Comparison of ENCODE assay signal across 8 cellular contexts in genomic region chr3:48301814-48302194, GRCh38. TPM values are rescaled to one million over a fixed set of nuclear protein-coding genes. Genes with fewer than 3 reads are reported as not detected.
DNase-seq lines count a peak whose midpoint lies in the region; ATAC-seq and TF ChIP-seq lines count a peak whose summit lies in the region.

No MANE protein-coding gene starts in this region.

- WGBS in mesendoderm (ENCODE audit: extremely low coverage, insufficient coverage, low lambda C conversion rate), result no CpG with 5 or more reads among the region's 11 CpGs
- WGBS in transverse colon (ENCODE audit: low coverage in 1 of 2), 2 donors, result 5% methylated on average over 11 of the region's 11 CpGs; no CpG with 5 or more reads in 1 of the 2 donors

- H3K56ac ChIP-seq in mesendoderm (ENCODE audit: low read length), result peak overlapping the region; percentile 93

- H3K23ac ChIP-seq in mesendoderm (ENCODE audit: low read length), result no peak overlapping the region

- H2BK5ac ChIP-seq in mesendoderm (ENCODE audit: low read length), result no peak overlapping the region

- peak overlapping the region; percentile 97 to 98 for H3K27ac Mint-ChIP-seq in effector memory CD8-positive, alpha-beta T cell

- in situ Hi-C loops in transverse colon (cut with MboI; ENCODE audit: low pct_ligation_motif_present in 1 of 4, low pct_unique_long_range_greater_than_20kb in 1 of 4, low sequenced_read_pairs in 3 of 4), result no loop called here

- H3K9me3 ChIP-seq in ES-I3 (ENCODE audit: control insufficient read depth, insufficient read depth, low read length) (no peaks in the 10 kb centered on the region; the same call in 1 of the 2 replicates), transverse colon (no peaks in the 10 kb centered on the region)

- peaks cover 7% of the 10 kb centered on the region; the same call in 1 of the 2 replicates for H3K36me3 ChIP-seq in ES-I3 (ENCODE audit: insufficient read depth, low read length)
- no peaks in the 10 kb centered on the region for H3K36me3 ChIP-seq in mesendoderm (ENCODE audit: control insufficient read depth, insufficient read depth, low read length)
- peaks cover 0 to 7% (median 0%) of the 10 kb centered on the region in 4 donors for H3K36me3 ChIP-seq in transverse colon

- peak; percentile 32 for DNase-seq in HEK293T (ENCODE audit: extremely low spot score)
- peak; percentile 61 for DNase-seq in RKO (ENCODE audit: low spot score)
- no peak for DNase-seq in effector memory CD8-positive, alpha-beta T cell
- DNase-seq in mesendoderm, result peak; percentile 25
- DNase-seq in transverse colon, result peak; percentile 64
- no peak for DNase-seq in NOMO-1 treated with DMSO at 0.1 percent for 48 hours (lab: John Stamatoyannopoulos, UW; ENCODE audit: unreplicated experiment)

- H4K5ac ChIP-seq in mesendoderm (ENCODE audit: low read length), result peak overlapping the region; percentile 78

- H3K27me3 Mint-ChIP-seq in effector memory CD8-positive, alpha-beta T cell, result no peaks in the 10 kb centered on the region

- H3K4me1 ChIP-seq in ES-I3 (ENCODE audit: insufficient read depth, low read length), result peaks cover 4% of the 10 kb centered on the region
- peaks cover 5% of the 10 kb centered on the region for H3K4me1 ChIP-seq in mesendoderm (ENCODE audit: control insufficient read depth, low read depth, low read length)
- peaks cover 10 to 21% (median 17%) of the 10 kb centered on the region in 4 donors for H3K4me1 ChIP-seq in transverse colon

- H3K79me1 ChIP-seq in mesendoderm (ENCODE audit: low read length), result peaks cover 11% of the 10 kb centered on the region

- H3K9me3 Mint-ChIP-seq in effector memory CD8-positive, alpha-beta T cell, result no peaks in the 10 kb centered on the region

- peaks cover 31 to 42% of the 10 kb centered on the region in 2 donors for H3K4me1 Mint-ChIP-seq in effector memory CD8-positive, alpha-beta T cell (ENCODE audit: low read depth in 2 of 2)

- H2AK5ac ChIP-seq in mesendoderm (ENCODE audit: low read length), result peak overlapping the region; percentile 8

- CTCF ChIA-PET in HEK293T (lab: Yijun Ruan, JAX), result no interaction called here

- peak overlapping the region; percentile 94 for H3K4me2 ChIP-seq in mesendoderm (ENCODE audit: low read length)

- peak overlapping the region; percentile 89 for H3K18ac ChIP-seq in mesendoderm (ENCODE audit: low read length)

- TF ChIP-seq POLR2A in transverse colon (IDR thresholded peaks at IDR 0.05), result no peak

- peak overlapping the region; percentile 81 for H3K4me3 ChIP-seq in mesendoderm (ENCODE audit: low read length)
- peak overlapping the region; percentile 84 to 96 (median 92) for H3K4me3 ChIP-seq in transverse colon

- ATAC-seq in effector memory CD8-positive, alpha-beta T cell (replicated peaks), result peak; percentile 8
- ATAC-seq in GM21423 (IDR thresholded peaks at IDR 0.05; ENCODE audit: unreplicated experiment), result no peak

- H3K4ac ChIP-seq in mesendoderm (ENCODE audit: low read depth, low read length), result peak overlapping the region; percentile 86

- no peak for TF ChIP-seq EP300 in transverse colon (IDR thresholded peaks at IDR 0.05; ENCODE audit: low read depth)

- TF ChIP-seq CTCF in transverse colon (IDR thresholded peaks at IDR 0.05), result no peak

- H3K79me2 ChIP-seq in mesendoderm (ENCODE audit: control insufficient read depth, insufficient read depth, low read length), result peaks cover 4% of the 10 kb centered on the region

- H3K4me3 Mint-ChIP-seq in effector memory CD8-positive, alpha-beta T cell, result peak overlapping the region; percentile 95 to 97

- intact Hi-C loops in transverse colon (cut with DNase I; ENCODE audit: low total_unique reads), result no loop called here

- H3K27me3 ChIP-seq in mesendoderm (ENCODE audit: insufficient read depth, low read length, poor library complexity) (no peaks in the 10 kb centered on the region), transverse colon (no peaks in the 10 kb centered on the region)

- peaks cover 9% of the 10 kb centered on the region for H3K36me3 Mint-ChIP-seq in effector memory CD8-positive, alpha-beta T cell (ENCODE audit: insufficient read depth)

- H2BK15ac ChIP-seq in mesendoderm (replicated peaks; ENCODE audit: low read depth), result no peak overlapping the region

- no peak overlapping the region for H2BK120ac ChIP-seq in mesendoderm (ENCODE audit: low read depth, low read length)

- H3K27ac ChIP-seq in mesendoderm (ENCODE audit: low read depth, low read length) (peak overlapping the region; percentile 80), transverse colon (peak overlapping the region; percentile 97 to 99 (median 99))

- H3K9ac ChIP-seq in ES-I3 (ENCODE audit: low read depth, low read length) (peak overlapping the region; percentile 71), mesendoderm (ENCODE audit: low read length) (peak overlapping the region; percentile 98)

- POLR2A ChIA-PET in HEK293T (lab: Yijun Ruan, JAX), result interaction anchor here (2.2 kb wide), 1 partner anchor 12 kb away, joined by 7 read pairs; no protein-coding TSS in a partner anchor

- H4K8ac ChIP-seq in mesendoderm (ENCODE audit: low read depth, low read length), result peak overlapping the region; percentile 87

TF ChIP-seq in HEK293T, 16 proteins besides CTCF, POLR2A, EP300 and RAD21:
- TF ChIP-seq FOXK2 (IDR thresholded peaks at IDR 0.05) (no peak), FOXM1 (IDR thresholded peaks at IDR 0.05; ENCODE audit: borderline replicate concordance) (no peak), SUZ12 (IDR thresholded peaks at IDR 0.05) (no peak), SP1 (IDR thresholded peaks at IDR 0.05) (no peak), FOXA1 (IDR thresholded peaks at IDR 0.05) (no peak), ELF4 (IDR thresholded peaks at IDR 0.05) (no peak), ZNF384 (IDR thresholded peaks at IDR 0.05) (no peak), CTBP1 (IDR thresholded peaks at IDR 0.05; ENCODE audit: borderline replicate concordance) (no peak), L3MBTL2 (conservative IDR thresholded peaks at IDR 0.05) (no peak), TARDBP (IDR thresholded peaks at IDR 0.05) (no peak), ARNT (IDR thresholded peaks at IDR 0.05) (no peak), PKNOX1 (IDR thresholded peaks at IDR 0.05) (no peak)

RNA-seq across cellular contexts. Expression of gene NME6, which starts 0.6 kb away (rescaled TPM):
- polyA plus RNA-seq in mesendoderm (2013, experiment 1 of 2), result 12.7 TPM
- polyA plus RNA-seq in mesendoderm (2013, experiment 2 of 2), result 11.8 TPM
- total RNA-seq in transverse colon, result 10 to 100 TPM; 22.9 to 39.3 (median 28.1) TPM

RNA-seq across cellular contexts. Expression of gene SPINK8, which starts 31.7 kb away (rescaled TPM):
- polyA plus RNA-seq in mesendoderm (2013, experiment 1 of 2), result not detected
- polyA plus RNA-seq in mesendoderm (2013, experiment 2 of 2), result not detected
- total RNA-seq in transverse colon, result not detected

Comparison
In these comparisons a context has a peak if more than half of its experiments do, and no peak if none do; other contexts are left out.
1. DNase-seq: peak in HEK293T (single experiment), RKO (single experiment), mesendoderm (single experiment) and transverse colon (single experiment); none in effector memory CD8-positive, alpha-beta T cell (0 of 3) and NOMO-1 treated with DMSO at 0.1 percent for 48 hours (single experiment).